18 cellular contexts compared by ENCODE assay signal in genomic region chr6:4940416-4940815, GRCh38.
A peak's percentile ranks its signal among the peaks of the same experiment; 100 is the strongest.
DNase-seq lines count a peak whose midpoint lies in the region; ATAC-seq, FAIRE-seq and TF ChIP-seq lines count a peak whose summit lies in the region.
"Had no signal": no experiment of that assay in that cellular context is flagged by ENCODE, and none has a peak within 500 bp of the region (broad histone marks: within the 10 kb centered on the region; RNA-seq: fewer than 3 reads in every experiment).

No MANE protein-coding gene starts in this region.

- H3K27ac Mint-ChIP-seq in progenitor cell of endocrine pancreas: peak overlapping the region; percentile 69

- DNase-seq in Daoy (ENCODE audit: low read depth) (peak; percentile 24), PC-3 (peak; percentile 19), GM12878 (ENCODE audit: low read depth, low spot score) (no peak), progenitor cell of endocrine pancreas (ENCODE audit: low spot score, unreplicated experiment) (no peak), HEK293T (ENCODE audit: extremely low spot score) (no peak), GF-D8 (lab: John Stamatoyannopoulos, UW) (no peak), NCI-H69 (lab: John Stamatoyannopoulos, UW) (no peak)
- DNase-seq: ACHN, DND-41, Kasumi-1, NCI-H1436 treated with DMSO at 0.1 percent for 48 hours, NCI-H2081 treated with DMSO at 0.1 percent for 48 hours, NCI-H2227 treated with DMSO at 0.1 percent for 48 hours, NCI-H526, PC-9, SIG-M5 had no signal

- H3K4me1 ChIP-seq in PC-3 (ENCODE audit: insufficient read depth, low read length) (peaks cover 30% of the 10 kb centered on the region), GM12878 (ENCODE audit: control insufficient read depth, insufficient read depth, low read length) (peaks cover 18% of the 10 kb centered on the region)

- H3K4me3 Mint-ChIP-seq in progenitor cell of endocrine pancreas (ENCODE audit: low read depth): no peak overlapping the region
- H3K4me3 Mint-ChIP-seq: CD4-positive, CD25-positive, alpha-beta regulatory T cell had no signal

- no peaks in the 10 kb centered on the region for H3F3A ChIP-seq in PC-3 (ENCODE audit: low read length, unreplicated experiment)

- peaks cover 10% of the 10 kb centered on the region for H3K36me3 Mint-ChIP-seq in progenitor cell of endocrine pancreas (ENCODE audit: insufficient read depth)

- ATAC-seq in PC-3 (no peak), GM12878 (no peak)

- H3K4me3 ChIP-seq in PC-3 (ENCODE audit: low read length): no peak overlapping the region
- H3K4me3 ChIP-seq in GM12878: no peak overlapping the region
- H3K4me3 ChIP-seq: PC-9 had no signal

- RAD21 ChIA-PET in GM12878 (lab: Charles Lee; ENCODE audit: unreplicated experiment): no interaction called here

- H3K79me2 ChIP-seq in PC-3 (ENCODE audit: low read length): no peaks in the 10 kb centered on the region
- no peaks in the 10 kb centered on the region; the same call in 1 of the 2 replicates for H3K79me2 ChIP-seq in GM12878 (ENCODE audit: control insufficient read depth, insufficient read depth, low read length)

- H3K27ac ChIP-seq in PC-3 (ENCODE audit: low read length): no peak overlapping the region
- no peak overlapping the region for H3K27ac ChIP-seq in GM12878 (ENCODE audit: control insufficient read depth, insufficient read depth)

- no peak for FAIRE-seq in GM12878 (lab: Jason Lieb, UNC)
- FAIRE-seq: H54 had no signal

- H3K9ac ChIP-seq in PC-3 (ENCODE audit: low read length): no peak overlapping the region
- H3K9ac ChIP-seq in GM12878 (ENCODE audit: control insufficient read depth, insufficient read depth, low read length): no peak overlapping the region

- no peak for TF ChIP-seq RAD21 in GM12878 (IDR thresholded peaks at IDR 0.05; ENCODE audit: insufficient read depth, low read depth, low read length)

- H3K9me2 ChIP-seq in PC-3 (replicated peaks; ENCODE audit: low read length): no peaks in the 10 kb centered on the region

- H3K27me3 ChIP-seq in PC-3 (ENCODE audit: low read length): no peaks in the 10 kb centered on the region
- H3K27me3 ChIP-seq in GM12878 (replicated peaks in 1 of 2; ENCODE audit: control insufficient read depth in 2 of 2, insufficient read depth in 2 of 2, low read length in 1 of 2): no peaks in the 10 kb centered on the region

- CTCF ChIA-PET in PC-3 (lab: Charles Lee) (no interaction called here), GM12878 (lab: Yijun Ruan, JAX) (interaction anchor here (0.7 to 1.7 kb wide), 3 partner anchors 135 to 213 kb away, joined by 3 to 4 read pairs (median 3); no protein-coding TSS in a partner anchor), HEK293T (lab: Yijun Ruan, JAX) (no interaction called here)

- BruUV-seq in PC-3 (replicated peaks; lab: Mats Ljungman, UMichigan) (no TSS peak), GM12878 (replicated peaks; lab: Mats Ljungman, UMichigan) (no TSS peak)

- TF ChIP-seq EP300 in GM12878 (IDR thresholded peaks at IDR 0.05; ENCODE audit: borderline replicate concordance in 1 of 2, control insufficient read depth in 1 of 2, low read depth in 2 of 2, low read length in 2 of 2): no peak

- H4K20me1 ChIP-seq in PC-3 (ENCODE audit: low read length) (0 out of 2 replicates have a peak, but pooled peaks cover 4% of the 10 kb centered on the region), GM12878 (ENCODE audit: control insufficient read depth, insufficient read depth) (no peaks in the 10 kb centered on the region)

- in situ Hi-C loops in GM12878 (cut with MboI): no loop called here

- TF ChIP-seq CTCF in PC-3 (conservative IDR thresholded peaks at IDR 0.05; ENCODE audit: low read depth, low read length): no peak
- TF ChIP-seq CTCF in GM12878 (IDR thresholded peaks at IDR 0.05 in 2 of 3, conservative IDR thresholded peaks at IDR 0.05 in 1 of 3; ENCODE audit: control insufficient read depth in 2 of 3, extremely low read depth in 1 of 3, insufficient read depth in 1 of 3, low read depth in 3 of 3, low read length in 3 of 3): no peak
- no peak for TF ChIP-seq CTCF in progenitor cell of endocrine pancreas (IDR thresholded peaks at IDR 0.05; ENCODE audit: unreplicated experiment)

- H2AFZ ChIP-seq in PC-3 (ENCODE audit: low read length): no peak overlapping the region
- H2AFZ ChIP-seq in GM12878 (ENCODE audit: control insufficient read depth, low read depth, low read length): no peak overlapping the region
- H2AFZ ChIP-seq: PC-9 had no signal

- no peak overlapping the region for H3K4me2 ChIP-seq in PC-3 (ENCODE audit: low read length)
- H3K4me2 ChIP-seq in GM12878 (ENCODE audit: control insufficient read depth, insufficient read depth): no peak overlapping the region

- H3K27me3 Mint-ChIP-seq in progenitor cell of endocrine pancreas: no peaks in the 10 kb centered on the region
- H3K27me3 Mint-ChIP-seq: CD4-positive, CD25-positive, alpha-beta regulatory T cell had no signal

- no peaks in the 10 kb centered on the region for H3K9me3 Mint-ChIP-seq in progenitor cell of endocrine pancreas (ENCODE audit: low read depth)
- H3K9me3 Mint-ChIP-seq: CD4-positive, CD25-positive, alpha-beta regulatory T cell had no signal

- POLR2A ChIA-PET in PC-3 (lab: Charles Lee; ENCODE audit: unreplicated experiment): no interaction called here
- POLR2A ChIA-PET in GM12878 (lab: Charles Lee): interaction anchor here (0.8 kb wide), 1 partner anchor 43 kb away, joined by 4 read pairs; no protein-coding TSS in a partner anchor
- POLR2A ChIA-PET in HEK293T (lab: Yijun Ruan, JAX): no interaction called here

- 0 out of 2 replicates have a peak, but pooled peaks cover 3% of the 10 kb centered on the region for H3K36me3 ChIP-seq in PC-3 (ENCODE audit: low read depth, low read length)
- H3K36me3 ChIP-seq in GM12878 (ENCODE audit: control insufficient read depth in 2 of 2, insufficient read depth in 2 of 2, low read length in 1 of 2): peaks cover 16 to 40% of the 10 kb centered on the region in 2 experiments

- TF ChIP-seq POLR2A in GM12878 (IDR thresholded peaks at IDR 0.05; ENCODE audit: low read depth, low read length): no peak

- SMC1A ChIA-PET in GM12878 (lab: Charles Lee; ENCODE audit: uncharacterized antibody, unreplicated experiment): interaction anchor here (0.8 kb wide), 1 partner anchor 118 kb away, joined by 3 read pairs; no protein-coding TSS in a partner anchor

- 74% methylated on average over 5 of the region's 5 CpGs for WGBS in GM12878 (ENCODE audit: insufficient coverage, insufficient replicate concordance, low lambda C conversion rate, missing lambda C conversion rate)

- H3K9me3 ChIP-seq in PC-3 (ENCODE audit: low read length): no peaks in the 10 kb centered on the region
- H3K9me3 ChIP-seq in GM12878 (replicated peaks; ENCODE audit: control insufficient read depth, insufficient read depth, low read length): no peaks in the 10 kb centered on the region

- intact Hi-C loops in PC-3 (cut with micrococcal nuclease) (no loop called here), GM12878 (cut with micrococcal nuclease; ENCODE audit: unreplicated experiment) (no loop called here)

- H3K4me1 Mint-ChIP-seq in progenitor cell of endocrine pancreas (ENCODE audit: low read depth): peaks cover 17% of the 10 kb centered on the region

TF ChIP-seq in GM12878, 131 proteins besides CTCF, POLR2A, EP300 and RAD21 (continues in another document):
- TF ChIP-seq RUNX3 (IDR thresholded peaks at IDR 0.05; ENCODE audit: low read length): peak; percentile 45; the same call in 1 of the 2 replicates
- TF ChIP-seq NR2C2 (IDR thresholded peaks at IDR 0.05; ENCODE audit: borderline replicate concordance, control insufficient read depth, insufficient read length, low read depth): no peak
- no peak for TF ChIP-seq NBN (IDR thresholded peaks at IDR 0.05)
- no peak for TF ChIP-seq NKRF (conservative IDR thresholded peaks at IDR 0.05)
- TF ChIP-seq EED (IDR thresholded peaks at IDR 0.05; ENCODE audit: low read depth): 0 out of 2 replicates have a peak, but pooled peaks have one; percentile 36
- no peak for TF ChIP-seq SUPT20H (IDR thresholded peaks at IDR 0.05; ENCODE audit: borderline replicate concordance, control insufficient read depth, low read depth, low read length)

TF ChIP-seq in HEK293T, 16 proteins besides CTCF, POLR2A, EP300 and RAD21:
- TF ChIP-seq ARNT (IDR thresholded peaks at IDR 0.05): no peak
- TF ChIP-seq PKNOX1 (IDR thresholded peaks at IDR 0.05): no peak
- TF ChIP-seq FOXA1 (IDR thresholded peaks at IDR 0.05): no peak
- TF ChIP-seq BHLHE40 (IDR thresholded peaks at IDR 0.05; ENCODE audit: borderline replicate concordance): no peak
- no peak for TF ChIP-seq TARDBP (IDR thresholded peaks at IDR 0.05)
- no peak for TF ChIP-seq CTBP1 (IDR thresholded peaks at IDR 0.05; ENCODE audit: borderline replicate concordance)
- TF ChIP-seq NFRKB (IDR thresholded peaks at IDR 0.05): no peak
- TF ChIP-seq LEF1 (IDR thresholded peaks at IDR 0.05; ENCODE audit: borderline replicate concordance): no peak
- no peak for TF ChIP-seq FOXM1 (IDR thresholded peaks at IDR 0.05; ENCODE audit: borderline replicate concordance)
- TF ChIP-seq ZNF384 (IDR thresholded peaks at IDR 0.05): no peak

Comparison
In these comparisons a context has a peak if more than half of its experiments do, and no peak if none do; other contexts are left out.
1. DNase-seq: peak in Daoy (single experiment) and PC-3 (single experiment); none in GM12878 (single experiment), progenitor cell of endocrine pancreas (single experiment), HEK293T (single experiment), GF-D8 (single experiment) and NCI-H69 (single experiment).